In genomic region chr1:167721617-167722151, GRCh38 we compare ENCODE assay signal across 8 cellular contexts. TPM values are rescaled to one million over a fixed set of nuclear protein-coding genes. Genes with fewer than 3 reads are reported as not detected.
DNase-seq lines count a peak whose midpoint lies in the region; ATAC-seq and TF ChIP-seq lines count a peak whose summit lies in the region.

TSS of gene MPZL1 (plus strand) at chr1:167721982. CDS start at chr1:167722152, 170 bp downstream.

- H3K36me3 Mint-ChIP-seq in activated T-cell treated with anti-CD3 and anti-CD28 coated beads, Interleukin-2, amount 50 U/mL, for 24 hours (ENCODE audit: low read depth), result peaks cover 4% of the 10 kb centered on the region

- no peaks in the 10 kb centered on the region for H3K9me3 Mint-ChIP-seq in activated T-cell treated with anti-CD3 and anti-CD28 coated beads, Interleukin-2, amount 50 U/mL, for 24 hours

- H3K27me3 ChIP-seq in PC-3 (ENCODE audit: low read length), result no peaks in the 10 kb centered on the region
- no peaks in the 10 kb centered on the region for H3K27me3 ChIP-seq in esophagus (ENCODE audit: control insufficient read depth in 1 of 2, insufficient read depth in 2 of 2, low read length in 2 of 2)
- H3K27me3 ChIP-seq in muscle layer of colon (ENCODE audit: control insufficient read depth in 1 of 2, insufficient read depth in 2 of 2, low read length in 2 of 2), result no peaks in the 10 kb centered on the region

- H3K4me3 Mint-ChIP-seq in activated T-cell treated with anti-CD3 and anti-CD28 coated beads, Interleukin-2, amount 50 U/mL, for 24 hours, result peak within 1 kb of the TSS; percentile 87

- 0% methylated on average over 52 of the region's 52 CpGs for WGBS in esophagus, 2 donors

- CTCF ChIA-PET in PC-3 (lab: Charles Lee), result no interaction called here

- no peaks in the 10 kb centered on the region for H3K27me3 Mint-ChIP-seq in activated T-cell treated with anti-CD3 and anti-CD28 coated beads, Interleukin-2, amount 50 U/mL, for 24 hours

- no peak for TF ChIP-seq CTCF in PC-3 (conservative IDR thresholded peaks at IDR 0.05; ENCODE audit: low read depth, low read length)

- peak; percentile 88 for DNase-seq in DMS153 (lab: John Stamatoyannopoulos, UW)
- DNase-seq in HuH-7.5 (ENCODE audit: low spot score), result peak; percentile 91
- peak; percentile 98 for DNase-seq in PC-3
- peak; percentile 97 for DNase-seq in activated T-cell treated with anti-CD3 and anti-CD28 coated beads, Interleukin-2, amount 50 U/mL, for 24 hours
- DNase-seq in stimulated activated CD8-positive, alpha-beta memory T cell treated with anti-CD3 and anti-CD28 coated beads, Interleukin-7, amount 100 ng/mL, for 1 hour (ENCODE audit: low read depth in 2 of 2), result peak; percentile 91

- H2AFZ ChIP-seq in PC-3 (ENCODE audit: low read length), result peak within 1 kb of the TSS; percentile 98

- no peaks in the 10 kb centered on the region for H3K9me2 ChIP-seq in PC-3 (replicated peaks; ENCODE audit: low read length)

- H3K4me3 ChIP-seq in PC-3 (ENCODE audit: low read length) (peak within 1 kb of the TSS; percentile 76), esophagus (ENCODE audit: low read depth in 1 of 2, low read length in 2 of 2) (peak within 1 kb of the TSS; percentile 74 to 92), muscle layer of colon (ENCODE audit: low read depth in 1 of 2, low read length in 2 of 2) (peak within 1 kb of the TSS; percentile 84 to 93)

- peak within 1 kb of the TSS; percentile 91 for H3K27ac Mint-ChIP-seq in activated T-cell treated with anti-CD3 and anti-CD28 coated beads, Interleukin-2, amount 50 U/mL, for 24 hours

- peaks cover 29% of the 10 kb centered on the region for H4K20me1 ChIP-seq in PC-3 (ENCODE audit: low read length)

- peaks cover 59% of the 10 kb centered on the region for H3K4me1 Mint-ChIP-seq in activated T-cell treated with anti-CD3 and anti-CD28 coated beads, Interleukin-2, amount 50 U/mL, for 24 hours (ENCODE audit: low read depth)

- no TSS peak for BruUV-seq in PC-3 (replicated peaks; lab: Mats Ljungman, UMichigan)

- POLR2A ChIA-PET in PC-3 (lab: Charles Lee; ENCODE audit: unreplicated experiment), result interaction anchor here (0.6 kb wide), 1 partner anchor 11 kb away, joined by 3 read pairs; no protein-coding TSS in a partner anchor

- H3F3A ChIP-seq in PC-3 (ENCODE audit: low read length, unreplicated experiment), result no peaks in the 10 kb centered on the region

- no peaks in the 10 kb centered on the region for H3K36me3 ChIP-seq in PC-3 (ENCODE audit: low read depth, low read length)
- no peaks in the 10 kb centered on the region for H3K36me3 ChIP-seq in esophagus (ENCODE audit: control insufficient read depth in 2 of 2, insufficient read depth in 2 of 2, low read length in 1 of 2)
- no peaks in the 10 kb centered on the region for H3K36me3 ChIP-seq in muscle layer of colon (ENCODE audit: insufficient read depth, low read length)

- peak within 1 kb of the TSS; percentile 87 for H3K4me2 ChIP-seq in PC-3 (ENCODE audit: low read length)

- peaks cover 45% of the 10 kb centered on the region for H3K79me2 ChIP-seq in PC-3 (ENCODE audit: low read length)

- ATAC-seq in GM21528 (IDR thresholded peaks at IDR 0.05; ENCODE audit: low FRiP score, unreplicated experiment), result peak; percentile 91
- ATAC-seq in PC-3, result peak; percentile 94

- H3K27ac ChIP-seq in PC-3 (ENCODE audit: low read length), result peak within 1 kb of the TSS; percentile 35
- peak within 1 kb of the TSS; percentile 91 for H3K27ac ChIP-seq in esophagus (ENCODE audit: low read depth in 2 of 2, low read length in 1 of 2)
- peak within 1 kb of the TSS; percentile 88 for H3K27ac ChIP-seq in muscle layer of colon (ENCODE audit: low read depth, low read length)

- H3K9me3 ChIP-seq in PC-3 (ENCODE audit: low read length) (no peaks in the 10 kb centered on the region), esophagus (ENCODE audit: control insufficient read depth in 2 of 2, insufficient read depth in 1 of 2, low read depth in 1 of 2, low read length in 1 of 2) (no peaks in the 10 kb centered on the region), muscle layer of colon (ENCODE audit: low read length) (no peaks in the 10 kb centered on the region)

- H3K4me1 ChIP-seq in PC-3 (ENCODE audit: insufficient read depth, low read length) (peaks cover 24% of the 10 kb centered on the region), esophagus (ENCODE audit: control insufficient read depth in 2 of 2, insufficient read depth in 2 of 2, low read length in 1 of 2) (peaks cover 0 to 7% of the 10 kb centered on the region in 2 donors), muscle layer of colon (ENCODE audit: insufficient read depth, low read length) (peaks cover 39% of the 10 kb centered on the region)

- H3K9ac ChIP-seq in PC-3 (ENCODE audit: low read length) (peak within 1 kb of the TSS; percentile 83), muscle layer of colon (ENCODE audit: low read length) (peak within 1 kb of the TSS; percentile 81)

- intact Hi-C loops in PC-3 (cut with micrococcal nuclease), result loop anchor here (1.0 kb wide), 3 partner anchors 82 to 361 kb away; partner anchors contain the start of gene DCAF6

RNA-seq across cellular contexts. Expression of gene MPZL1, which starts in this region (rescaled TPM):
- 86.5 and 95.1 TPM in 2 replicates for total RNA-seq in PC-3 (2014; rRNA removed)
- 10 to 100 TPM; 16.2 to 22.5 TPM for polyA plus RNA-seq in esophagus

Comparison
In these comparisons a context has a peak if more than half of its experiments do, and no peak if none do; other contexts are left out.
1. Peak in every context shown above with its lines: DNase-seq, ATAC-seq, H3K4me3 ChIP-seq and H3K27ac ChIP-seq.
2. H3K27ac ChIP-seq: peak in every context shown above with its lines; median percentile 91 in esophagus; 88 in muscle layer of colon; 35 in PC-3.